26 cellular contexts compared by ENCODE assay signal in the genomic region with DNA sequence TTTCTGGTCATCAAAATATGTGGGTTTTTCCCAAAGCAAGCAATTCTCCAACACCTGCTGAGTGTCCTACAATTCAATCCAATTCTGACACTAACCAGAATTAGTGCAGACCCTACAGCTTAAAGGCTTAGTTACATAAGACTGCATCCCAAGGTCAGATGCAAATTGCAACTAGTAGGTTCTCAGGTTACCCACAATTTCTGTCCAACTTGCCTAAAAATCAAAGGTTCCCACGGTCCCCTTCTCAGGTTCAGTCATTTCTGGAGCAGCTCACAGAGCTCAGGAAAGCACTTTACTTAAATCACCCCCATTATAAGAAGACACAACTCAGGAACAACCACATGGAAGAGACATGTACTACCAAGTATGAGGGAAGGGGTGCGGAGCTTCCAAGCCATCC. TPM values are rescaled to one million over a fixed set of nuclear protein-coding genes. Genes with fewer than 3 reads are reported as not detected.
DNase-seq lines count a peak whose midpoint lies in the region; ATAC-seq and TF ChIP-seq lines count a peak whose summit lies in the region.
"Had no signal": no experiment of that assay in that cellular context is flagged by ENCODE, and none has a peak within 500 bp of the region (broad histone marks: within the 10 kb centered on the region; RNA-seq: fewer than 3 reads in every experiment).

No MANE protein-coding gene starts in this region.

- H3K9me3 ChIP-seq in MM.1S (replicated peaks; ENCODE audit: insufficient read depth, low read length), result no peaks in the 10 kb centered on the region
- no peaks in the 10 kb centered on the region for H3K9me3 ChIP-seq in WERI-Rb-1 (ENCODE audit: severe bottlenecking)
- no peaks in the 10 kb centered on the region for H3K9me3 ChIP-seq in psoas muscle
- H3K9me3 ChIP-seq: adrenal gland, SJSA1 had no signal

- DNase-seq in MM.1S (no peak), WERI-Rb-1 (no peak), GM19240 (ENCODE audit: insufficient read length, low spot score) (no peak), psoas muscle (no peak)
- DNase-seq: activated effector memory CD4-positive, alpha-beta T cell treated with Interleukin-2 at 50 U/mL for 16 hours; adrenal gland; CD4-positive, alpha-beta T cell; dermis blood vessel endothelial cell; foreskin melanocyte; hypothalamus; kidney; naive thymus-derived CD4-positive, alpha-beta T cell; NCI-H1417; NCI-H526 treated with DMSO at 0.1 percent for 48 hours; stimulated activated CD4-positive, alpha-beta T cell treated with anti-CD3 and anti-CD28 coated beads, Interleukin-4, amount 100 ng/mL, for 24 hours; T-helper 9 cell had no signal

- peaks cover 6% of the 10 kb centered on the region for H3F3A ChIP-seq in MM.1S (ENCODE audit: insufficient read depth, low read length)

- intact Hi-C loops in psoas muscle (cut with DNase I), result no loop called here

- no peak overlapping the region for H2AFZ ChIP-seq in MM.1S (ENCODE audit: low read length)

- H3K4me1 ChIP-seq in MM.1S (ENCODE audit: low read length), result peaks cover 24% of the 10 kb centered on the region
- H3K4me1 ChIP-seq in psoas muscle, result no peaks in the 10 kb centered on the region
- H3K4me1 ChIP-seq: adrenal gland, SJSA1 had no signal

- H3K9me2 ChIP-seq in MM.1S (replicated peaks; ENCODE audit: insufficient read depth, low read length), result no peaks in the 10 kb centered on the region

- H3K9ac ChIP-seq in MM.1S (ENCODE audit: low read length), result no peak overlapping the region

- no peak for TF ChIP-seq CTCF in MM.1S (IDR thresholded peaks at IDR 0.05; ENCODE audit: low read length)
- no peak for TF ChIP-seq CTCF in WERI-Rb-1 (IDR thresholded peaks at IDR 0.05; ENCODE audit: low read depth, low read length)
- no peak for TF ChIP-seq CTCF in psoas muscle (IDR thresholded peaks at IDR 0.05)

- H4K20me1 ChIP-seq in MM.1S (ENCODE audit: insufficient read depth, low read length), result no peaks in the 10 kb centered on the region

- WGBS in psoas muscle, 3 donors, result 68% methylated on average over 2 of the region's 2 CpGs

- H3K36me3 ChIP-seq in MM.1S (replicated peaks; ENCODE audit: insufficient read depth, low read length), result no peaks in the 10 kb centered on the region
- H3K36me3 ChIP-seq in WERI-Rb-1, result no peaks in the 10 kb centered on the region
- no peaks in the 10 kb centered on the region for H3K36me3 ChIP-seq in psoas muscle (ENCODE audit: insufficient read depth in 1 of 2, low read depth in 1 of 2)
- H3K36me3 ChIP-seq: adrenal gland, SJSA1 had no signal

- no peaks in the 10 kb centered on the region for H3K27me3 ChIP-seq in MM.1S (replicated peaks; ENCODE audit: insufficient read depth, low read length)
- no peaks in the 10 kb centered on the region for H3K27me3 ChIP-seq in WERI-Rb-1 (ENCODE audit: insufficient read depth, low read depth, severe bottlenecking)
- H3K27me3 ChIP-seq in psoas muscle (ENCODE audit: insufficient read depth in 3 of 3, low read length in 2 of 3), result no peaks in the 10 kb centered on the region
- H3K27me3 ChIP-seq: adrenal gland, SJSA1 had no signal

- H3K4me3 ChIP-seq in MM.1S (ENCODE audit: low read length) (no peak overlapping the region), WERI-Rb-1 (ENCODE audit: low read depth, low read length) (no peak overlapping the region), psoas muscle (no peak overlapping the region)
- H3K4me3 ChIP-seq: adrenal gland, SJSA1, skin epidermis had no signal

- H3K79me2 ChIP-seq in MM.1S (ENCODE audit: low read length), result no peaks in the 10 kb centered on the region

- H3K27ac ChIP-seq in MM.1S (ENCODE audit: low read length) (no peak overlapping the region), WERI-Rb-1 (no peak overlapping the region), psoas muscle (no peak overlapping the region)
- H3K27ac ChIP-seq: adrenal gland, SJSA1, skin epidermis had no signal

- H3K4me2 ChIP-seq in MM.1S (ENCODE audit: low read depth, low read length), result peak overlapping the region; percentile 51

- peak; percentile 36 for ATAC-seq in GM18498 (IDR thresholded peaks at IDR 0.05; ENCODE audit: unreplicated experiment)
- peak; percentile 40 for ATAC-seq in GM19395 (IDR thresholded peaks at IDR 0.05; ENCODE audit: unreplicated experiment)
- peak; percentile 45 for ATAC-seq in HG03095 (IDR thresholded peaks at IDR 0.05; ENCODE audit: unreplicated experiment)
- no peak for ATAC-seq in HG02623 (IDR thresholded peaks at IDR 0.05; ENCODE audit: unreplicated experiment)
- ATAC-seq in psoas muscle, result no peak
- ATAC-seq: naive thymus-derived CD4-positive, alpha-beta T cell had no signal

RNA-seq across cellular contexts. Expression of a gene that starts 42.5 kb away (rescaled TPM):
- total RNA-seq in psoas muscle, result 1,000 to 10,000 TPM in 2 of 4 donors, 100 to 1,000 TPM in 2; 714 to 1,417 (median 917) TPM
- polyA plus RNA-seq in psoas muscle, result 1,000 to 10,000 TPM in 2 of 3 donors, 100 to 1,000 TPM in 1; 856 to 1,389 (median 1,075) TPM
- total RNA-seq: CD4-positive, alpha-beta T cell; dermis blood vessel endothelial cell; epithelial cell of proximal tubule; kidney; LHCN-M2; naive thymus-derived CD4-positive, alpha-beta T cell; SJSA1; ureter had no signal
- polyA plus RNA-seq: AG04450; naive thymus-derived CD4-positive, alpha-beta T cell had no signal

Comparison
In these comparisons a context has a peak if more than half of its experiments do, and no peak if none do; other contexts are left out.
1. ATAC-seq: peak in GM18498 (single experiment), GM19395 (single experiment) and HG03095 (single experiment); none in HG02623 (single experiment) and psoas muscle (0 of 4).